Comparison of ENCODE assay signal across 13 cellular contexts in genomic region chr1:200895801-200896570, GRCh38. TPM values are rescaled to one million over a fixed set of nuclear protein-coding genes. Genes with fewer than 3 reads are reported as not detected.
DNase-seq lines count a peak whose midpoint lies in the region; ATAC-seq, FAIRE-seq and TF ChIP-seq lines count a peak whose summit lies in the region.
"Had no signal": no experiment of that assay in that cellular context is flagged by ENCODE, and none has a peak within 500 bp of the region (broad histone marks: within the 10 kb centered on the region; RNA-seq: fewer than 3 reads in every experiment).

No MANE protein-coding gene starts in this region.

- peak overlapping the region; percentile 66 to 87 for H3K4me3 ChIP-seq in kidney (ENCODE audit: low read length in 2 of 2)

- no peaks in the 10 kb centered on the region for H3K9me3 ChIP-seq in kidney (ENCODE audit: control insufficient read depth in 1 of 2, low read length in 2 of 2)

- TF ChIP-seq CTCF in 22Rv1 (IDR thresholded peaks at IDR 0.05) (no peak), kidney (IDR thresholded peaks at IDR 0.05; ENCODE audit: borderline replicate concordance, extremely low read depth, insufficient read depth) (no peak)

- H3K4me1 ChIP-seq in kidney (ENCODE audit: control insufficient read depth in 1 of 2, insufficient read depth in 1 of 2, low read depth in 1 of 2, low read length in 2 of 2) = peaks cover 26 to 36% of the 10 kb centered on the region in 2 donors
- H3K4me1 ChIP-seq: parathyroid adenoma had no signal

- intact Hi-C loops in kidney (cut with DNase I) = no loop called here

- peak overlapping the region; percentile 83 for H3K27ac ChIP-seq in 22Rv1
- H3K27ac ChIP-seq in kidney (ENCODE audit: low read depth in 2 of 2, low read length in 2 of 2) = peak overlapping the region; percentile 82 to 95
- H3K27ac ChIP-seq: parathyroid adenoma had no signal

- peak overlapping the region; percentile 0 to 96 for H3K9ac ChIP-seq in kidney (ENCODE audit: low read length in 2 of 2)
- H3K9ac ChIP-seq: parathyroid adenoma had no signal

- ATAC-seq in GM21786 (IDR thresholded peaks at IDR 0.05; ENCODE audit: unreplicated experiment) (peak; percentile 42), HG03025 (IDR thresholded peaks at IDR 0.05; ENCODE audit: low FRiP score, unreplicated experiment) (no peak), GM21390 (IDR thresholded peaks at IDR 0.05; ENCODE audit: unreplicated experiment) (no peak)
- ATAC-seq: T-cell had no signal

- peaks cover 0 to 17% of the 10 kb centered on the region in 2 donors for H3K36me3 ChIP-seq in kidney (ENCODE audit: control insufficient read depth in 1 of 2, insufficient read depth in 2 of 2, low read length in 2 of 2)

- no peak for FAIRE-seq in kidney (lab: Jason Lieb, UNC)

- DNase-seq in NOMO-1 treated with DMSO at 0.1 percent for 48 hours (lab: John Stamatoyannopoulos, UW; ENCODE audit: unreplicated experiment) (peak; percentile 37), kidney (no peak), NCI-H1436 treated with DMSO at 0.1 percent for 48 hours (lab: John Stamatoyannopoulos, UW) (no peak), NCI-H446 (lab: John Stamatoyannopoulos, UW) (no peak)
- DNase-seq: activated effector memory CD4-positive, alpha-beta T cell treated with anti-CD3 and anti-CD28 coated beads, Interleukin-2, amount 50 U/mL, for 16 hours; KG1; T-cell had no signal

RNA-seq across cellular contexts. Expression of gene INAVA, which starts 1.3 kb away (rescaled TPM):
- 48.8 TPM for total RNA-seq in kidney
- polyA plus RNA-seq in kidney (ENCODE audit: insufficient read depth, low read depth, low replicate concordance) = 22.1 TPM
- total RNA-seq: fibroblast of lung had no signal

RNA-seq across cellular contexts. Expression of gene GPR25, which starts 23.2 kb away (rescaled TPM):
- 0.19 TPM for total RNA-seq in kidney
- not detected for polyA plus RNA-seq in kidney (ENCODE audit: insufficient read depth, low read depth, low replicate concordance)
- total RNA-seq: fibroblast of lung had no signal
- polyA plus RNA-seq: fibroblast of lung had no signal
